8 cellular contexts compared by ENCODE assay signal in genomic region chr14:103103461-103104388, GRCh38. TPM values are rescaled to one million over a fixed set of nuclear protein-coding genes. Genes with fewer than 3 reads are reported as not detected.
DNase-seq lines count a peak whose midpoint lies in the region; ATAC-seq and TF ChIP-seq lines count a peak whose summit lies in the region.

No MANE protein-coding gene starts in this region.

- intact Hi-C loops in Right ventricle myocardium superior (cut with DNase I) (loop anchor here (5.0 kb wide), 1 partner anchor 84 kb away; no protein-coding TSS in a partner anchor), cardiac septum (cut with DNase I) (loop anchor here (2.0 to 5.0 kb wide), 2 partner anchors 84 to 189 kb away; no protein-coding TSS in a partner anchor), prostate gland (cut with DNase I) (no loop called here)

- peaks cover 28% of the 10 kb centered on the region for H3K27me3 ChIP-seq in prostate gland (replicated peaks; ENCODE audit: insufficient read depth)

- WGBS in prostate gland: 7% methylated on average over 35 of the region's 68 CpGs

- TF ChIP-seq CTCF in epithelial cell of esophagus (IDR thresholded peaks at IDR 0.05; ENCODE audit: insufficient read depth, low read depth, low read length, missing control alignments) (peak; percentile 36), prostate gland (IDR thresholded peaks at IDR 0.05) (peak in 2 of 4 experiments; percentile 13 to 30)

- peak; percentile 83 for DNase-seq in Right ventricle myocardium superior
- no peak for DNase-seq in cardiac septum (ENCODE audit: low spot score)
- DNase-seq in NCI-H82 (lab: John Stamatoyannopoulos, UW): peak; percentile 81
- DNase-seq in epithelial cell of esophagus (ENCODE audit: low read depth): peak; percentile 65
- DNase-seq in prostate gland (ENCODE audit: low spot score): peak; percentile 61
- DNase-seq in superior temporal gyrus (ENCODE audit: extremely low spot score): no peak

- peak; percentile 49 for ATAC-seq in Right ventricle myocardium superior (ENCODE audit: poor library complexity)
- no peak for ATAC-seq in HG03439 (IDR thresholded peaks at IDR 0.05; ENCODE audit: unreplicated experiment)
- ATAC-seq in GM18858 (IDR thresholded peaks at IDR 0.05; ENCODE audit: unreplicated experiment): no peak

- H3K36me3 ChIP-seq in prostate gland: no peaks in the 10 kb centered on the region

- peaks cover 4% of the 10 kb centered on the region for H3K4me1 ChIP-seq in prostate gland (replicated peaks)

- H3K4me3 ChIP-seq in epithelial cell of esophagus (ENCODE audit: low read length) (no peak overlapping the region), prostate gland (peak overlapping the region in 1 of 2 donors; percentile 3)

- H3K27ac ChIP-seq in prostate gland: no peak overlapping the region

- no peak for TF ChIP-seq POLR2A in prostate gland (IDR thresholded peaks at IDR 0.05)

- no peaks in the 10 kb centered on the region for H3K9me3 ChIP-seq in prostate gland

RNA-seq across cellular contexts. Expression of gene EXOC3L4, which starts 9.2 kb away (rescaled TPM):
- total RNA-seq in Right ventricle myocardium superior: 0.38 TPM
- 0.46 TPM for total RNA-seq in cardiac septum
- total RNA-seq in prostate gland: 1 to 10 TPM in 1 of 2 donors, under 1 TPM in 1; 0.27 to 2.0 TPM

RNA-seq across cellular contexts. Expression of gene TNFAIP2, which starts 19.5 kb away (rescaled TPM):
- 46.7 TPM for total RNA-seq in Right ventricle myocardium superior
- total RNA-seq in cardiac septum: 31.3 TPM
- total RNA-seq in prostate gland: 10 to 100 TPM; 36.5 to 46.4 TPM

RNA-seq across cellular contexts. Expression of gene LBHD2, which starts 19.7 kb away (rescaled TPM):
- total RNA-seq in Right ventricle myocardium superior: not detected
- not detected for total RNA-seq in cardiac septum
- total RNA-seq in prostate gland: 1 to 10 TPM in 1 of 2 donors, not detected in 1; 3.3 TPM

RNA-seq across cellular contexts. Expression of gene CDC42BPB, which starts 46.4 kb away (rescaled TPM):
- total RNA-seq in Right ventricle myocardium superior: 64.6 TPM
- total RNA-seq in cardiac septum: 81.8 TPM
- total RNA-seq in prostate gland: 100 to 1,000 TPM in 1 of 2 donors, 10 to 100 TPM in 1; 78.9 to 172 TPM

Comparison
In these comparisons a context has a peak if more than half of its experiments do, and no peak if none do; other contexts are left out.
1. DNase-seq: peak in Right ventricle myocardium superior (single experiment), NCI-H82 (single experiment), epithelial cell of esophagus (single experiment) and prostate gland (single experiment); none in cardiac septum (single experiment) and superior temporal gyrus (single experiment).